ENCODE assay signal across 26 cellular contexts in the genomic region with DNA sequence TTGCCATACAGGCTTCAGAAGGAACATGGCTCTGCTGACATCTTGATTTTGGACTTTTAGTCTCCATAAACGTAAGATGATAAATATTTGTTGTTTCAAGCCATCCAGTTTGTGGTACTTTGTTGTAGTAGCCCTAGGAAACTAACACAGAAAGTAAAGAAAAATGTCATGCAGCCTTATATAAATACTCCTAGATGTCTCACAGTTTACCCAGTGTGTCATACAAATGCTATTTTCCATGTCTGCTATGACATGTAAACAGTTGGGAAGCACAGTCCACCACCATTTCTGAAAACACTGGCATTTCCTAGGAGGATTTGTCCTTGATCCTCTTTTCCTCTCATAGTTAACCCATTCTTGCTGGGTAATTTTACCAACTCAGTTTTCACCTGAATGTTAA. TPM values are rescaled to one million over a fixed set of nuclear protein-coding genes. Genes with fewer than 3 reads are reported as not detected.
DNase-seq lines count a peak whose midpoint lies in the region; ATAC-seq and TF ChIP-seq lines count a peak whose summit lies in the region.
"Had no signal": no experiment of that assay in that cellular context is flagged by ENCODE, and none has a peak within 500 bp of the region (broad histone marks: within the 10 kb centered on the region; RNA-seq: fewer than 3 reads in every experiment).

No MANE protein-coding gene starts in this region.

- peaks cover 11% of the 10 kb centered on the region for H3F3A ChIP-seq in smooth muscle cell (ENCODE audit: low read depth)

- ATAC-seq in GM19324 (IDR thresholded peaks at IDR 0.05; ENCODE audit: low FRiP score, unreplicated experiment) (no peak), HG02759 (IDR thresholded peaks at IDR 0.05; ENCODE audit: unreplicated experiment) (no peak)
- ATAC-seq: GM12878, K562 had no signal

- peak overlapping the region; percentile 5 for H3K4me2 ChIP-seq in smooth muscle cell
- H3K4me2 ChIP-seq: BLaER1 had no signal

- H3K27ac ChIP-seq in SJSA1 (peak overlapping the region; percentile 37), smooth muscle cell (ENCODE audit: low read depth) (peak overlapping the region; percentile 89)
- H3K27ac ChIP-seq: 22Rv1, BLaER1, Peyer's patch, SJCRH30 had no signal

- H2AFZ ChIP-seq in smooth muscle cell (ENCODE audit: low read depth) = no peak overlapping the region

- H3K4me3 ChIP-seq in SJSA1 (no peak overlapping the region), smooth muscle cell (no peak overlapping the region)
- H3K4me3 ChIP-seq: BLaER1, GM12878, K562, Peyer's patch, SJCRH30 had no signal

- DNase-seq in DMS53 (lab: John Stamatoyannopoulos, UW) (peak; percentile 30), DMS53 treated with DMSO at 0.1 percent for 48 hours (lab: John Stamatoyannopoulos, UW; ENCODE audit: unreplicated experiment) (no peak), SJSA1 (ENCODE audit: low read depth in 1 of 2, low spot score in 2 of 2) (peak in 1 of 2 experiments; percentile 46), hepatic stellate cell (ENCODE audit: low spot score) (peak; percentile 7), smooth muscle cell (lab: John Stamatoyannopoulos, UW; ENCODE audit: unreplicated experiment) (no peak), RPMI8226 (no peak)
- DNase-seq: ACHN; CD4-positive, alpha-beta T cell; DMS153; NCI-H1092 treated with DMSO at 0.1 percent for 48 hours; NCI-H1694; NCI-H2081; NCI-H2171; NCI-H345; NCI-H524; NCI-H774; NK-92 treated with Interleukin-12 subunit alpha and Interleukin-12 subunit beta, amount 100 ng/mL, for 24 hours; Peyer's patch; SJCRH30; T-helper 1 cell had no signal

- peak overlapping the region; percentile 53 for H3K9ac ChIP-seq in smooth muscle cell (ENCODE audit: low read depth)
- H3K9ac ChIP-seq: BLaER1 had no signal

- no peaks in the 10 kb centered on the region for H3K79me2 ChIP-seq in smooth muscle cell (ENCODE audit: low read depth)

- H3K27me3 ChIP-seq in SJSA1 (replicated peaks) (no peaks in the 10 kb centered on the region), smooth muscle cell (ENCODE audit: low read depth) (no peaks in the 10 kb centered on the region)
- H3K27me3 ChIP-seq: BLaER1, Peyer's patch, SJCRH30 had no signal

- no peaks in the 10 kb centered on the region for H4K20me1 ChIP-seq in smooth muscle cell (ENCODE audit: low read depth)
- H4K20me1 ChIP-seq: BLaER1 had no signal

- TF ChIP-seq CTCF in smooth muscle cell (IDR thresholded peaks at IDR 0.05; ENCODE audit: borderline replicate concordance, insufficient read depth, poor library complexity, severe bottlenecking) = no peak

- no peaks in the 10 kb centered on the region for H3K36me3 ChIP-seq in SJSA1
- no peaks in the 10 kb centered on the region for H3K36me3 ChIP-seq in smooth muscle cell (ENCODE audit: low read depth)
- H3K36me3 ChIP-seq: BLaER1, Peyer's patch, SJCRH30 had no signal

- H3K4me1 ChIP-seq in SJSA1 (replicated peaks) = peaks cover 21% of the 10 kb centered on the region
- H3K4me1 ChIP-seq in smooth muscle cell (ENCODE audit: low read depth) = peaks cover 22% of the 10 kb centered on the region
- H3K4me1 ChIP-seq: BLaER1, Peyer's patch, SJCRH30 had no signal

- WGBS in smooth muscle cell (ENCODE audit: low lambda C conversion rate) = 13% methylated on average over 1 of the region's 1 CpG

- H3K9me3 ChIP-seq in SJSA1 (replicated peaks) (no peaks in the 10 kb centered on the region; the same call in 1 of the 2 replicates), smooth muscle cell (replicated peaks; ENCODE audit: low read depth) (no peaks in the 10 kb centered on the region)
- H3K9me3 ChIP-seq: BLaER1, Peyer's patch, SJCRH30 had no signal

RNA-seq across cellular contexts. Expression of a gene that starts 30.6 kb away (rescaled TPM):
- 45.8 and 54.7 TPM in 2 replicates for total RNA-seq in SJSA1 (2014; rRNA removed; shearing (Covaris generic))
- total RNA-seq in smooth muscle cell = 29.4 and 32.4 TPM in 2 replicates
- 31.4 and 32.0 TPM in 2 replicates for polyA plus RNA-seq in smooth muscle cell
- total RNA-seq: CD4-positive, alpha-beta T cell; SJCRH30 had no signal

RNA-seq across cellular contexts. Expression of a gene that starts 50.9 kb away (rescaled TPM):
- total RNA-seq in SJSA1 (2014; rRNA removed; shearing (Covaris generic)) = 0.60 and 1.1 TPM in 2 replicates
- 52.9 and 85.9 TPM in 2 replicates for total RNA-seq in smooth muscle cell
- polyA plus RNA-seq in smooth muscle cell = 50.7 and 61.7 TPM in 2 replicates
- total RNA-seq: CD4-positive, alpha-beta T cell; GM12878; K562; Peyer's patch; SJCRH30 had no signal
- polyA plus RNA-seq: GM12878, K562 had no signal

Comparison
In these comparisons a context has a peak if more than half of its experiments do, and no peak if none do; other contexts are left out.
1. DNase-seq: peak in DMS53 (single experiment) and hepatic stellate cell (single experiment); none in DMS53 treated with DMSO at 0.1 percent for 48 hours (single experiment), smooth muscle cell (single experiment) and RPMI8226 (single experiment).
2. RNA of a gene that starts 50.9 kb away (total RNA-seq): 52.9 to 85.9 TPM in smooth muscle cell; 0.60 to 1.1 TPM in SJSA1; every median in the first group is over 10 times any median in the second.